ENCODE assay signal across 1 cellular context in genomic region chr7:151276651-151277590, GRCh38.
TF ChIP-seq lines count a peak whose summit lies in the region.

No MANE protein-coding gene starts in this region.

TF ChIP-seq in HEK293, 187 proteins besides CTCF, POLR2A, EP300 and RAD21 (continued from another document and continues in another):
- no peak for TF ChIP-seq PATZ1 (tag by site-specific recombination; IDR thresholded peaks at IDR 0.05)
- TF ChIP-seq ZSCAN30 (tag by site-specific recombination; IDR thresholded peaks at IDR 0.05) = peak; percentile 52; the same call in 1 of the 2 replicates
- no peak for TF ChIP-seq HOXA7 (CRISPR knock-in tag; IDR thresholded peaks at IDR 0.05; ENCODE audit: borderline replicate concordance)
- TF ChIP-seq ZNF561 (tag by site-specific recombination; IDR thresholded peaks at IDR 0.05; ENCODE audit: borderline replicate concordance) = peak; percentile 91
- no peak for TF ChIP-seq ZNF514 (tag by site-specific recombination; IDR thresholded peaks at IDR 0.05)
- TF ChIP-seq, protein P1, sequence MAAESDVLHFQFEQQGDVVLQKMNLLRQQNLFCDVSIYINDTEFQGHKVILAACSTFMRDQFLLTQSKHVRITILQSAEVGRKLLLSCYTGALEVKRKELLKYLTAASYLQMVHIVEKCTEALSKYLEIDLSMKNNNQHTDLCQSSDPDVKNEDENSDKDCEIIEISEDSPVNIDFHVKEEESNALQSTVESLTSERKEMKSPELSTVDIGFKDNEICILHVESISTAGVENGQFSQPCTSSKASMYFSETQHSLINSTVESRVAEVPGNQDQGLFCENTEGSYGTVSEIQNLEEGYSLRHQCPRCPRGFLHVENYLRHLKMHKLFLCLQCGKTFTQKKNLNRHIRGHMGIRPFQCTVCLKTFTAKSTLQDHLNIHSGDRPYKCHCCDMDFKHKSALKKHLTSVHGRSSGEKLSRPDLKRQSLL (tag by site-specific recombination; IDR thresholded peaks at IDR 0.05) = no peak
- no peak for TF ChIP-seq ZNF24 (tag by site-specific recombination; IDR thresholded peaks at IDR 0.05)
- TF ChIP-seq ZNF214 (tag by site-specific recombination; IDR thresholded peaks at IDR 0.05; ENCODE audit: borderline replicate concordance) = no peak
- peak; percentile 49; the same call in 1 of the 2 replicates for TF ChIP-seq ZNF610 (tag by site-specific recombination; IDR thresholded peaks at IDR 0.05; ENCODE audit: borderline replicate concordance)
- TF ChIP-seq BCL11B (tag by site-specific recombination; IDR thresholded peaks at IDR 0.05; ENCODE audit: low read depth) = no peak
- no peak for TF ChIP-seq OSR2 (tag by site-specific recombination; IDR thresholded peaks at IDR 0.05)
- TF ChIP-seq ZNF521 (tag by site-specific recombination; IDR thresholded peaks at IDR 0.05) = no peak
- TF ChIP-seq ZNF112 (tag by site-specific recombination; IDR thresholded peaks at IDR 0.05) = no peak
- no peak for TF ChIP-seq RBAK (tag by site-specific recombination; IDR thresholded peaks at IDR 0.05)
- no peak for TF ChIP-seq SP3 (tag by site-specific recombination; IDR thresholded peaks at IDR 0.05)
- 0 out of 2 replicates have a peak, but pooled peaks have one; percentile 37 for TF ChIP-seq KLF8 (tag by site-specific recombination; IDR thresholded peaks at IDR 0.05)
- TF ChIP-seq ZNF629 (tag by site-specific recombination; IDR thresholded peaks at IDR 0.05) = peak; percentile 26; the same call in 1 of the 2 replicates
- TF ChIP-seq EGR2 (tag by site-specific recombination; IDR thresholded peaks at IDR 0.05; ENCODE audit: low read depth) = peak; percentile 87
- TF ChIP-seq, protein P2, sequence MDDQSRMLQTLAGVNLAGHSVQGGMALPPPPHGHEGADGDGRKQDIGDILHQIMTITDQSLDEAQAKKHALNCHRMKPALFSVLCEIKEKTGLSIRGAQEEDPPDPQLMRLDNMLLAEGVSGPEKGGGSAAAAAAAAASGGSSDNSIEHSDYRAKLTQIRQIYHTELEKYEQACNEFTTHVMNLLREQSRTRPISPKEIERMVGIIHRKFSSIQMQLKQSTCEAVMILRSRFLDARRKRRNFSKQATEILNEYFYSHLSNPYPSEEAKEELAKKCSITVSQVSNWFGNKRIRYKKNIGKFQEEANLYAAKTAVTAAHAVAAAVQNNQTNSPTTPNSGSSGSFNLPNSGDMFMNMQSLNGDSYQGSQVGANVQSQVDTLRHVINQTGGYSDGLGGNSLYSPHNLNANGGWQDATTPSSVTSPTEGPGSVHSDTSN (CRISPR knock-in tag; IDR thresholded peaks at IDR 0.05) = no peak
- TF ChIP-seq, protein P3, sequence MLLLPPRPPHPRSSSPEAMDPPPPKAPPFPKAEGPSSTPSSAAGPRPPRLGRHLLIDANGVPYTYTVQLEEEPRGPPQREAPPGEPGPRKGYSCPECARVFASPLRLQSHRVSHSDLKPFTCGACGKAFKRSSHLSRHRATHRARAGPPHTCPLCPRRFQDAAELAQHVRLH (tag by site-specific recombination; IDR thresholded peaks at IDR 0.05) = no peak
- TF ChIP-seq, protein P4, sequence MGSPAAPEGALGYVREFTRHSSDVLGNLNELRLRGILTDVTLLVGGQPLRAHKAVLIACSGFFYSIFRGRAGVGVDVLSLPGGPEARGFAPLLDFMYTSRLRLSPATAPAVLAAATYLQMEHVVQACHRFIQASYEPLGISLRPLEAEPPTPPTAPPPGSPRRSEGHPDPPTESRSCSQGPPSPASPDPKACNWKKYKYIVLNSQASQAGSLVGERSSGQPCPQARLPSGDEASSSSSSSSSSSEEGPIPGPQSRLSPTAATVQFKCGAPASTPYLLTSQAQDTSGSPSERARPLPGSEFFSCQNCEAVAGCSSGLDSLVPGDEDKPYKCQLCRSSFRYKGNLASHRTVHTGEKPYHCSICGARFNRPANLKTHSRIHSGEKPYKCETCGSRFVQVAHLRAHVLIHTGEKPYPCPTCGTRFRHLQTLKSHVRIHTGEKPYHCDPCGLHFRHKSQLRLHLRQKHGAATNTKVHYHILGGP (tag by site-specific recombination; IDR thresholded peaks at IDR 0.05) = no peak
- no peak for TF ChIP-seq ZNF302 (tag by site-specific recombination; IDR thresholded peaks at IDR 0.05; ENCODE audit: low read depth)
- no peak for TF ChIP-seq ZNF404 (tag by site-specific recombination; IDR thresholded peaks at IDR 0.05)
- TF ChIP-seq ZBTB7A (tag by site-specific recombination; IDR thresholded peaks at IDR 0.05; ENCODE audit: low read depth) = 0 out of 2 replicates have a peak, but pooled peaks have one; percentile 36
- TF ChIP-seq ZNF621 (tag by site-specific recombination; IDR thresholded peaks at IDR 0.05) = no peak
- no peak for TF ChIP-seq ZNF518A (tag by site-specific recombination; conservative IDR thresholded peaks at IDR 0.05; ENCODE audit: low read depth)
- TF ChIP-seq YY2 (tag by site-specific recombination; IDR thresholded peaks at IDR 0.05) = no peak
- TF ChIP-seq ZNF555 (tag by site-specific recombination; conservative IDR thresholded peaks at IDR 0.05) = no peak
- peak; percentile 96 for TF ChIP-seq ZFHX2 (tag by site-specific recombination; conservative IDR thresholded peaks at IDR 0.05)
- TF ChIP-seq ZNF501 (tag by site-specific recombination; IDR thresholded peaks at IDR 0.05) = peak; percentile 48; the same call in 1 of the 2 replicates
- TF ChIP-seq, protein P5, sequence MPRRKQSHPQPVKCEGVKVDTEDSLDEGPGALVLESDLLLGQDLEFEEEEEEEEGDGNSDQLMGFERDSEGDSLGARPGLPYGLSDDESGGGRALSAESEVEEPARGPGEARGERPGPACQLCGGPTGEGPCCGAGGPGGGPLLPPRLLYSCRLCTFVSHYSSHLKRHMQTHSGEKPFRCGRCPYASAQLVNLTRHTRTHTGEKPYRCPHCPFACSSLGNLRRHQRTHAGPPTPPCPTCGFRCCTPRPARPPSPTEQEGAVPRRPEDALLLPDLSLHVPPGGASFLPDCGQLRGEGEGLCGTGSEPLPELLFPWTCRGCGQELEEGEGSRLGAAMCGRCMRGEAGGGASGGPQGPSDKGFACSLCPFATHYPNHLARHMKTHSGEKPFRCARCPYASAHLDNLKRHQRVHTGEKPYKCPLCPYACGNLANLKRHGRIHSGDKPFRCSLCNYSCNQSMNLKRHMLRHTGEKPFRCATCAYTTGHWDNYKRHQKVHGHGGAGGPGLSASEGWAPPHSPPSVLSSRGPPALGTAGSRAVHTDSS (tag by site-specific recombination; IDR thresholded peaks at IDR 0.05) = peak; percentile 15; the same call in 1 of the 2 replicates
- no peak for TF ChIP-seq ZIC2 (tag by site-specific recombination; IDR thresholded peaks at IDR 0.05)
- TF ChIP-seq ZNF132 (tag by site-specific recombination; IDR thresholded peaks at IDR 0.05; ENCODE audit: borderline replicate concordance) = no peak
- TF ChIP-seq, protein P6, sequence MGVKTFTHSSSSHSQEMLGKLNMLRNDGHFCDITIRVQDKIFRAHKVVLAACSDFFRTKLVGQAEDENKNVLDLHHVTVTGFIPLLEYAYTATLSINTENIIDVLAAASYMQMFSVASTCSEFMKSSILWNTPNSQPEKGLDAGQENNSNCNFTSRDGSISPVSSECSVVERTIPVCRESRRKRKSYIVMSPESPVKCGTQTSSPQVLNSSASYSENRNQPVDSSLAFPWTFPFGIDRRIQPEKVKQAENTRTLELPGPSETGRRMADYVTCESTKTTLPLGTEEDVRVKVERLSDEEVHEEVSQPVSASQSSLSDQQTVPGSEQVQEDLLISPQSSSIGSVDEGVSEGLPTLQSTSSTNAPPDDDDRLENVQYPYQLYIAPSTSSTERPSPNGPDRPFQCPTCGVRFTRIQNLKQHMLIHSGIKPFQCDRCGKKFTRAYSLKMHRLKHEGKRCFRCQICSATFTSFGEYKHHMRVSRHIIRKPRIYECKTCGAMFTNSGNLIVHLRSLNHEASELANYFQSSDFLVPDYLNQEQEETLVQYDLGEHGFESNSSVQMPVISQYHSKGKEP (tag by site-specific recombination; IDR thresholded peaks at IDR 0.05) = no peak
- TF ChIP-seq, protein P7, sequence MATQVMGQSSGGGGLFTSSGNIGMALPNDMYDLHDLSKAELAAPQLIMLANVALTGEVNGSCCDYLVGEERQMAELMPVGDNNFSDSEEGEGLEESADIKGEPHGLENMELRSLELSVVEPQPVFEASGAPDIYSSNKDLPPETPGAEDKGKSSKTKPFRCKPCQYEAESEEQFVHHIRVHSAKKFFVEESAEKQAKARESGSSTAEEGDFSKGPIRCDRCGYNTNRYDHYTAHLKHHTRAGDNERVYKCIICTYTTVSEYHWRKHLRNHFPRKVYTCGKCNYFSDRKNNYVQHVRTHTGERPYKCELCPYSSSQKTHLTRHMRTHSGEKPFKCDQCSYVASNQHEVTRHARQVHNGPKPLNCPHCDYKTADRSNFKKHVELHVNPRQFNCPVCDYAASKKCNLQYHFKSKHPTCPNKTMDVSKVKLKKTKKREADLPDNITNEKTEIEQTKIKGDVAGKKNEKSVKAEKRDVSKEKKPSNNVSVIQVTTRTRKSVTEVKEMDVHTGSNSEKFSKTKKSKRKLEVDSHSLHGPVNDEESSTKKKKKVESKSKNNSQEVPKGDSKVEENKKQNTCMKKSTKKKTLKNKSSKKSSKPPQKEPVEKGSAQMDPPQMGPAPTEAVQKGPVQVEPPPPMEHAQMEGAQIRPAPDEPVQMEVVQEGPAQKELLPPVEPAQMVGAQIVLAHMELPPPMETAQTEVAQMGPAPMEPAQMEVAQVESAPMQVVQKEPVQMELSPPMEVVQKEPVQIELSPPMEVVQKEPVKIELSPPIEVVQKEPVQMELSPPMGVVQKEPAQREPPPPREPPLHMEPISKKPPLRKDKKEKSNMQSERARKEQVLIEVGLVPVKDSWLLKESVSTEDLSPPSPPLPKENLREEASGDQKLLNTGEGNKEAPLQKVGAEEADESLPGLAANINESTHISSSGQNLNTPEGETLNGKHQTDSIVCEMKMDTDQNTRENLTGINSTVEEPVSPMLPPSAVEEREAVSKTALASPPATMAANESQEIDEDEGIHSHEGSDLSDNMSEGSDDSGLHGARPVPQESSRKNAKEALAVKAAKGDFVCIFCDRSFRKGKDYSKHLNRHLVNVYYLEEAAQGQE (tag by site-specific recombination; IDR thresholded peaks at IDR 0.05) = no peak
- TF ChIP-seq ZBTB8A (tag by site-specific recombination; IDR thresholded peaks at IDR 0.05) = peak; percentile 41; the same call in 1 of the 2 replicates
- no peak for TF ChIP-seq ZNF175 (tag by site-specific recombination; IDR thresholded peaks at IDR 0.05)
- TF ChIP-seq ZSCAN18 (tag by site-specific recombination; IDR thresholded peaks at IDR 0.05) = no peak
- peak; percentile 53; the same call in 1 of the 2 replicates for TF ChIP-seq ZXDB (tag by site-specific recombination; IDR thresholded peaks at IDR 0.05)
- no peak for TF ChIP-seq ZNF670 (tag by site-specific recombination; IDR thresholded peaks at IDR 0.05; ENCODE audit: low read depth)
- no peak for TF ChIP-seq ZNF274 (IDR thresholded peaks at IDR 0.05; ENCODE audit: low read length)
- TF ChIP-seq ZNF274 (tag by site-specific recombination; IDR thresholded peaks at IDR 0.05; ENCODE audit: borderline replicate concordance) = no peak
- TF ChIP-seq WT1 (tag by site-specific recombination; IDR thresholded peaks at IDR 0.05) = no peak
- TF ChIP-seq ZNF366 (tag by site-specific recombination; conservative IDR thresholded peaks at IDR 0.05) = no peak
